ENCODE assay signal across 32 cellular contexts in the genomic region with DNA sequence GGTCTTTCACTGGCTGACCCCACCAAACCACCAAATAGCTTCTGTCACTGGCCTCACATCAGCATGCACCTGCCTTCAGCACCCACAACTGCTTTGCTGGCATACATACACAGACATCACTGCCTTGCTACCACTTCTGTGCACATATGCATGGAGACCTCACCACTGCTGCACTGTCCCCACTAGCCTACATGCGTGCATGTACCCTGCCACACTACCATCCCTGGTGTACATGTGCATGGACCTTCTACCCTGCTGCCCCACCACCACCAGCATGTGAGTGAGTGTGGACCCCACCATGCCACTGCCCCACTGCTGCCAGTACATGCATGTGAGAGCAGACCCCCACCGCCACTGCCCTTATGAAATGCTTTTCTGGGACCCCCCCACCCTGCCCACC. TPM values are rescaled to one million over a fixed set of nuclear protein-coding genes. Genes with fewer than 3 reads are reported as not detected.
"Had no signal": no experiment of that assay in that cellular context is flagged by ENCODE, and none has a peak within 500 bp of the region (broad histone marks: within the 10 kb centered on the region; RNA-seq: fewer than 3 reads in every experiment).

No MANE protein-coding gene starts in this region.

- H3K27ac ChIP-seq: colonic mucosa, epithelial cell of prostate, esophagus squamous epithelium, gastrocnemius medialis, heart right ventricle, left lung, lower lobe of right lung had no signal

- H3K9me3 ChIP-seq: colonic mucosa, gastrocnemius medialis, mucosa of descending colon had no signal

- H3K4me1 ChIP-seq: colonic mucosa, esophagus squamous epithelium, gastrocnemius medialis, lower lobe of right lung had no signal

- H3K36me3 ChIP-seq: colonic mucosa, esophagus squamous epithelium, gastrocnemius medialis, heart right ventricle, left lung, lower lobe of right lung had no signal

- H3K27me3 ChIP-seq: colonic mucosa, esophagus squamous epithelium, gastrocnemius medialis, left lung had no signal

- H3K4me3 ChIP-seq: colonic mucosa, esophagus squamous epithelium, gastrocnemius medialis, heart right ventricle, left lung, lower lobe of right lung, mucosa of descending colon had no signal

- DNase-seq: colonic mucosa; cortex of kidney; effector CD8-positive, alpha-beta T cell; effector memory CD8-positive, alpha-beta T cell; endodermal cell; erythroblast; esophagus squamous epithelium; foreskin fibroblast; foreskin melanocyte; gastrocnemius medialis; glutamatergic neuron; head of caudate nucleus; heart right ventricle; hippocampal formation; left cardiac atrium; left lung; left ventricle myocardium superior; lower lobe of right lung; mesenchymal stem cell; mucosa of descending colon had no signal

- FAIRE-seq: endometrium, islet of Langerhans, keratinocyte had no signal

- ATAC-seq: effector memory CD8-positive, alpha-beta T cell; esophagus mucosa; gastrocnemius medialis; heart right ventricle; left cardiac atrium; left lung; left ventricle myocardium superior; lower lobe of right lung; mucosa of descending colon had no signal

RNA-seq across cellular contexts. Expression of a gene that starts 6.1 kb away (rescaled TPM):
- total RNA-seq: dermis microvascular lymphatic vessel endothelial cell, endodermal cell, glomerular endothelial cell, kidney epithelial cell, lung microvascular endothelial cell, mesenteric fat pad, mesothelial cell of epicardium, myocyte had no signal
- polyA plus RNA-seq: keratinocyte had no signal

RNA-seq across cellular contexts. Expression of a gene that starts 35.5 kb away (rescaled TPM):
- total RNA-seq: colonic mucosa, dermis microvascular lymphatic vessel endothelial cell, endodermal cell, esophagus mucosa, esophagus squamous epithelium, gastrocnemius medialis, glomerular endothelial cell, kidney epithelial cell, left cardiac atrium, left ventricle myocardium superior, lower lobe of right lung, lung microvascular endothelial cell, mesenteric fat pad, mesothelial cell of epicardium, mucosa of descending colon, myocyte had no signal
- polyA plus RNA-seq: keratinocyte had no signal

RNA-seq across cellular contexts. Expression of a gene that starts 41.6 kb away (rescaled TPM):
- total RNA-seq: dermis microvascular lymphatic vessel endothelial cell, endodermal cell, esophagus mucosa, gastrocnemius medialis, glomerular endothelial cell, heart right ventricle, kidney epithelial cell, left cardiac atrium, left ventricle myocardium superior, lung microvascular endothelial cell, mesenteric fat pad, mucosa of descending colon, myocyte had no signal
- polyA plus RNA-seq: keratinocyte had no signal

RNA-seq across cellular contexts. Expression of a gene that starts 57.9 kb away (rescaled TPM):
- total RNA-seq: dermis microvascular lymphatic vessel endothelial cell, endodermal cell, esophagus mucosa, gastrocnemius medialis, glomerular endothelial cell, kidney epithelial cell, left cardiac atrium, lung microvascular endothelial cell, mesenteric fat pad, mesothelial cell of epicardium, mucosa of descending colon, myocyte had no signal
- polyA plus RNA-seq: keratinocyte had no signal
